5 cellular contexts compared by ENCODE assay signal in genomic region chr1:181045946-181046345, GRCh38. TPM values are rescaled to one million over a fixed set of nuclear protein-coding genes. Genes with fewer than 3 reads are reported as not detected.
DNase-seq lines count a peak whose midpoint lies in the region; ATAC-seq, FAIRE-seq and TF ChIP-seq lines count a peak whose summit lies in the region.
"Not testable (repeated sequence)": the region's sequence is repeated elsewhere in the genome, so short reads cannot be mapped to it uniquely, and the experiment has no call there.

No MANE protein-coding gene starts in this region.

- H4K20me1 ChIP-seq in K562 (replicated peaks; ENCODE audit: control insufficient read depth, insufficient read depth, low read length); HepG2 (ENCODE audit: insufficient read depth, low read length): not testable (repeated sequence)

- not testable (repeated sequence) for H3K9ac ChIP-seq in K562 (ENCODE audit: insufficient read depth in 1 of 2, low read depth in 2 of 2, low read length in 2 of 2); HepG2 (ENCODE audit: insufficient read depth, low read depth, low read length)

- H3K4me1 Mint-ChIP-seq in Caco-2 (ENCODE audit: low read depth, unreplicated experiment) = peaks cover 21% of the 10 kb centered on the region
- peaks cover 38 to 46% of the 10 kb centered on the region in 2 donors for H3K4me1 Mint-ChIP-seq in natural killer cell treated with Interleukin-12 subunit alpha and Interleukin-12 subunit beta and Interleukin-15 and Interleukin-18, amount 100 ng/mL, for 72 hours (ENCODE audit: low read depth in 2 of 2)

- H3K27me3 ChIP-seq in Caco-2 (replicated peaks; ENCODE audit: control insufficient read depth, insufficient read depth, low read length); RWPE2 (ENCODE audit: insufficient read depth, poor library complexity, severe bottlenecking); K562 (ENCODE audit: control insufficient read depth in 2 of 2, insufficient read depth in 2 of 2, low read length in 2 of 2); HepG2 (ENCODE audit: control insufficient read depth in 1 of 2, insufficient read depth in 2 of 2, low read length in 2 of 2): not testable (repeated sequence)

- POLR2A ChIA-PET in Caco-2 (lab: Charles Lee); HepG2 (lab: Yijun Ruan, JAX): not testable (repeated sequence)
- POLR2A ChIA-PET in K562 (lab: Yijun Ruan, JAX) = interaction anchor here (0.7 to 1.6 kb wide), 4 partner anchors 8 to 43 kb away, joined by 3 to 6 read pairs (median 4); partner anchors contain the start of gene IER5

- CTCF ChIA-PET in Caco-2 (lab: Charles Lee); K562 (lab: Yijun Ruan, JAX; ENCODE audit: low intra/inter-chr PET ratio); HepG2 (lab: Yijun Ruan, JAX; ENCODE audit: low intra/inter-chr PET ratio, low total read pairs): not testable (repeated sequence)

- TF ChIP-seq EP300 in K562 (IDR thresholded peaks at IDR 0.05; ENCODE audit: low read length); HepG2 (IDR thresholded peaks at IDR 0.05; ENCODE audit: low read depth in 2 of 2, low read length in 2 of 2); HepG2 (CRISPR knock-in tag; IDR thresholded peaks at IDR 0.05; ENCODE audit: borderline replicate concordance): not testable (repeated sequence)

- H3K36me3 Mint-ChIP-seq in Caco-2 (ENCODE audit: insufficient read depth, unreplicated experiment); natural killer cell treated with Interleukin-12 subunit alpha and Interleukin-12 subunit beta and Interleukin-15 and Interleukin-18, amount 100 ng/mL, for 72 hours: not testable (repeated sequence)

- ATAC-seq in RWPE2 (ENCODE audit: low read depth); K562; HepG2; natural killer cell treated with Interleukin-12 subunit alpha and Interleukin-12 subunit beta and Interleukin-15 and Interleukin-18, amount 100 ng/mL, for 72 hours: not testable (repeated sequence)

- not testable (repeated sequence) for H3K9me3 Mint-ChIP-seq in Caco-2 (ENCODE audit: unreplicated experiment); natural killer cell treated with Interleukin-12 subunit alpha and Interleukin-12 subunit beta and Interleukin-15 and Interleukin-18, amount 100 ng/mL, for 72 hours

- not testable (repeated sequence) for TF ChIP-seq POLR2A in K562 (conservative IDR thresholded peaks at IDR 0.05); HepG2 (IDR thresholded peaks at IDR 0.05; ENCODE audit: insufficient read depth in 1 of 2, low read depth in 2 of 2, low read length in 2 of 2)

- H3K4me3 ChIP-seq in Caco-2 (ENCODE audit: low read depth, low read length); RWPE2 (ENCODE audit: severe bottlenecking); K562; HepG2 (replicated peaks in 1 of 3; ENCODE audit: insufficient read depth in 1 of 3, low read depth in 2 of 3, low read length in 3 of 3): not testable (repeated sequence)

- H3K4me2 ChIP-seq in K562 (ENCODE audit: insufficient read depth, low read length); HepG2 (ENCODE audit: low read depth, low read length): not testable (repeated sequence)

- H3K27ac ChIP-seq in RWPE2 (ENCODE audit: poor library complexity, severe bottlenecking) = peak overlapping the region; percentile 69
- H3K27ac ChIP-seq in K562 (ENCODE audit: extremely low read depth, low read depth, low read length); HepG2 (ENCODE audit: extremely low read length, insufficient read depth, low read length): not testable (repeated sequence)

- not testable (repeated sequence) for H3K36me3 ChIP-seq in Caco-2 (ENCODE audit: control insufficient read depth, insufficient read depth, low read length); RWPE2 (ENCODE audit: low read depth); K562 (ENCODE audit: control insufficient read depth, insufficient read depth, low read length); HepG2 (replicated peaks in 1 of 2; ENCODE audit: control insufficient read depth in 1 of 2, insufficient read depth in 2 of 2, low read length in 2 of 2)

- FAIRE-seq in K562 (lab: Jason Lieb, UNC); HepG2 (lab: Jason Lieb, UNC): not testable (repeated sequence)

- not testable (repeated sequence) for H3K4me3 Mint-ChIP-seq in Caco-2 (ENCODE audit: unreplicated experiment); natural killer cell treated with Interleukin-12 subunit alpha and Interleukin-12 subunit beta and Interleukin-15 and Interleukin-18, amount 100 ng/mL, for 72 hours

- not testable (repeated sequence) for TF ChIP-seq RAD21 in K562 (CRISPR knock-in tag; conservative IDR thresholded peaks at IDR 0.05 in 1 of 2, IDR thresholded peaks at IDR 0.05 in 1 of 2); HepG2 (CRISPR knock-in tag; IDR thresholded peaks at IDR 0.05)

- H3K9me1 ChIP-seq in K562 (ENCODE audit: control insufficient read depth, insufficient read depth, low read length) = not testable (repeated sequence)

- not testable (repeated sequence) for H2AFZ ChIP-seq in K562 (ENCODE audit: low read depth, low read length); HepG2 (ENCODE audit: low read length)

- in situ Hi-C loops in K562 (cut with MboI); HepG2 (cut with HindIII; ENCODE audit: extremely low pct_ligation_motif_present, low pct_unique_long_range_greater_than_20kb): not testable (repeated sequence)

- H3K79me2 ChIP-seq in K562 (ENCODE audit: control insufficient read depth, insufficient read depth, low read length); HepG2 (ENCODE audit: insufficient read depth, low read length): not testable (repeated sequence)

- not testable (repeated sequence) for BruUV-seq in Caco-2 (replicated peaks; lab: Mats Ljungman, UMichigan); K562 (replicated peaks; lab: Mats Ljungman, UMichigan); HepG2 (replicated peaks; lab: Mats Ljungman, UMichigan)

- peak overlapping the region; percentile 26 for H3K27ac Mint-ChIP-seq in Caco-2 (ENCODE audit: unreplicated experiment)
- peak overlapping the region; percentile 45 to 65 for H3K27ac Mint-ChIP-seq in natural killer cell treated with Interleukin-12 subunit alpha and Interleukin-12 subunit beta and Interleukin-15 and Interleukin-18, amount 100 ng/mL, for 72 hours

- not testable (repeated sequence) for TF ChIP-seq CTCF in Caco-2 (IDR thresholded peaks at IDR 0.05; ENCODE audit: insufficient read depth in 1 of 2, low read depth in 1 of 2, low read length in 1 of 2, severe bottlenecking in 1 of 2, unreplicated experiment in 1 of 2); RWPE2 (IDR thresholded peaks at IDR 0.05; ENCODE audit: poor library complexity, severe bottlenecking); K562 (IDR thresholded peaks at IDR 0.05 in 2 of 3, conservative IDR thresholded peaks at IDR 0.05 in 1 of 3; ENCODE audit: insufficient read depth in 2 of 3, low read depth in 1 of 3, low read length in 3 of 3); HepG2 (CRISPR knock-in tag; IDR thresholded peaks at IDR 0.05)

- DNase-seq in Caco-2; RWPE2 (ENCODE audit: low spot score); K562 (ENCODE audit: extremely low read depth in 1 of 4, low spot score in 3 of 4); HepG2 (ENCODE audit: low spot score); natural killer cell treated with Interleukin-12 subunit alpha and Interleukin-12 subunit beta and Interleukin-15 and Interleukin-18, amount 100 ng/mL, for 72 hours (ENCODE audit: low spot score): not testable (repeated sequence)

- WGBS in K562 (ENCODE audit: insufficient coverage, low coverage, missing lambda C conversion rate) = 89% methylated on average over 17 of the region's 22 CpGs
- 95% methylated on average over 8 of the region's 22 CpGs for WGBS in HepG2 (ENCODE audit: low lambda C conversion rate)

- H3K27me3 Mint-ChIP-seq in Caco-2 (ENCODE audit: insufficient read depth, unreplicated experiment); natural killer cell treated with Interleukin-12 subunit alpha and Interleukin-12 subunit beta and Interleukin-15 and Interleukin-18, amount 100 ng/mL, for 72 hours: not testable (repeated sequence)

- intact Hi-C loops in Caco-2 (cut with micrococcal nuclease; ENCODE audit: unreplicated experiment); K562 (cut with micrococcal nuclease); HepG2 (cut with micrococcal nuclease; ENCODE audit: unreplicated experiment): not testable (repeated sequence)

- H3K4me1 ChIP-seq in Caco-2 = peaks cover 26% of the 10 kb centered on the region
- H3K4me1 ChIP-seq in RWPE2 (ENCODE audit: insufficient read depth, poor library complexity, severe bottlenecking) = peaks cover 30% of the 10 kb centered on the region
- H3K4me1 ChIP-seq in K562 (replicated peaks in 1 of 2; ENCODE audit: control insufficient read depth in 2 of 2, insufficient read depth in 2 of 2, low read length in 2 of 2) = not testable (repeated sequence)
- peaks cover 42% of the 10 kb centered on the region for H3K4me1 ChIP-seq in HepG2 (ENCODE audit: insufficient read depth, low read length)

- not testable (repeated sequence) for H3K9me3 ChIP-seq in Caco-2; RWPE2 (ENCODE audit: severe bottlenecking); K562 (replicated peaks; ENCODE audit: control insufficient read depth, insufficient read depth, low read depth, low read length); HepG2 (ENCODE audit: low read length)

RNA-seq across cellular contexts. Expression of gene MR1, which starts 12.2 kb away (rescaled TPM):
- total RNA-seq in Caco-2 (2022) (2.4 and 2.5 TPM in 2 replicates), K562 (2014; rRNA removed) (8.7 and 9.7 TPM in 2 replicates), K562 (2014; rRNA removed; fragmentation: Illumina TruSeq; extraction: Trizol) (13.6 and 17.0 TPM in 2 replicates), K562 (2015; rRNA removed; fragmentation: Illumina TruSeq; extraction: Trizol) (14.1 and 17.1 TPM in 2 replicates), K562 (2021) (9.7 and 10.4 TPM in 2 replicates), HepG2 (2016; rRNA removed; fragmentation: Illumina TruSeq; extraction: Trizol) (6.6 and 10.4 TPM in 2 replicates)
- 22.3 and 22.5 TPM in 2 replicates for total RNA-seq in K562 (2011; cell fraction: chromatin; rRNA removed; ENCODE audit: low replicate concordance)
- 18.4 and 20.3 TPM in 2 replicates for total RNA-seq in K562 (2011; cell fraction: nucleolus; rRNA removed)
- total RNA-seq in K562 (2011; cell fraction: nucleoplasm; rRNA removed) = 21.1 and 25.2 TPM in 2 replicates
- polyA plus RNA-seq in K562 (2011; rRNA removed) (13.1 and 21.7 TPM in 2 replicates), K562 (2014; fragmentation: Illumina TruSeq; extraction: Trizol) (16.9 and 18.5 TPM in 2 replicates), K562 (2014; fragmentation: Nextera tagmentation; extraction: Ambion mirVana) (10 to 100 TPM; 15.6 to 19.8 TPM), K562 (2014; rRNA removed) (11.3 and 11.9 TPM in 2 replicates), HepG2 (2011; rRNA removed) (7.7 and 11.4 TPM in 2 replicates)
- 10.9 and 14.9 TPM in 2 replicates for polyA plus RNA-seq in K562 (2011; cell fraction: cytosol; rRNA removed)
- polyA plus RNA-seq in K562 (2011; cell fraction: nucleus; rRNA removed) = 6.1 and 10.3 TPM in 2 replicates
- polyA plus RNA-seq in K562 (2012) = 12.3 and 24.7 TPM in 2 replicates
- polyA minus RNA-seq in K562 (2011; rRNA and poly(A)+ RNA removed) = 9.1 and 12.0 TPM in 2 replicates
- polyA minus RNA-seq in K562 (2011; cell fraction: cytosol; rRNA and poly(A)+ RNA removed) = 2.0 and 7.4 TPM in 2 replicates
- polyA minus RNA-seq in K562 (2011; cell fraction: nucleus; rRNA and poly(A)+ RNA removed) = 6.5 and 6.6 TPM in 2 replicates
- 0.79 and 0.91 TPM in 2 replicates for total RNA-seq in HepG2 (2016; cell fraction: cytosol; rRNA removed; fragmentation: Illumina TruSeq; extraction: Trizol; ENCODE audit: low read depth)
- total RNA-seq in HepG2 (2016; cell fraction: insoluble cytoplasmic fraction; rRNA removed; fragmentation: Illumina TruSeq; extraction: Trizol) = 8.2 and 11.7 TPM in 2 replicates
- 3.1 and 3.4 TPM in 2 replicates for total RNA-seq in HepG2 (2016; cell fraction: membrane; rRNA removed; fragmentation: Illumina TruSeq; extraction: Trizol)
- 8.7 and 10.3 TPM in 2 replicates for total RNA-seq in HepG2 (2016; cell fraction: nucleus; rRNA removed; fragmentation: Illumina TruSeq; extraction: Trizol)
- polyA plus RNA-seq in HepG2 (2011; cell fraction: cytosol; rRNA removed) = 5.9 and 9.6 TPM in 2 replicates
- polyA plus RNA-seq in HepG2 (2011; cell fraction: nucleus; rRNA removed) = 3.1 and 3.5 TPM in 2 replicates
- 6.1 and 6.7 TPM in 2 replicates for polyA plus RNA-seq in HepG2 (2012)
- 0.89 and 1.2 TPM in 2 replicates for polyA plus RNA-seq in HepG2 (2016; cell fraction: cytosol; fragmentation: Illumina TruSeq; extraction: Trizol; ENCODE audit: low read depth)
- polyA plus RNA-seq in HepG2 (2016; cell fraction: insoluble cytoplasmic fraction; fragmentation: Illumina TruSeq; extraction: Trizol; ENCODE audit: low read depth) = 9.1 and 9.3 TPM in 2 replicates
- polyA plus RNA-seq in HepG2 (2016; cell fraction: membrane; fragmentation: Illumina TruSeq; extraction: Trizol; ENCODE audit: low read depth) = 2.4 and 3.2 TPM in 2 replicates
- 14.0 and 15.8 TPM in 2 replicates for polyA plus RNA-seq in HepG2 (2016; cell fraction: nucleus; fragmentation: Illumina TruSeq; extraction: Trizol; ENCODE audit: insufficient read depth, low read depth)
- polyA minus RNA-seq in HepG2 (2011; rRNA and poly(A)+ RNA removed; ENCODE audit: low replicate concordance) = 9.4 and 15.8 TPM in 2 replicates
- polyA minus RNA-seq in HepG2 (2011; cell fraction: cytosol; rRNA and poly(A)+ RNA removed) = 5.4 and 6.8 TPM in 2 replicates
- polyA minus RNA-seq in HepG2 (2011; cell fraction: nucleus; rRNA and poly(A)+ RNA removed) = 4.5 and 7.8 TPM in 2 replicates
- total RNA-seq in natural killer cell treated with Interleukin-12 subunit alpha and Interleukin-12 subunit beta and Interleukin-15 and Interleukin-18, amount 100 ng/mL, for 72 hours = 10 to 100 TPM; 26.9 to 70.4 TPM

RNA-seq across cellular contexts. Expression of gene STX6, which starts 23.3 kb away (rescaled TPM):
- total RNA-seq in Caco-2 (2022) (20.5 TPM in 2 replicates), K562 (2014; rRNA removed) (13.5 and 14.7 TPM in 2 replicates), K562 (2014; rRNA removed; fragmentation: Illumina TruSeq; extraction: Trizol) (14.2 and 14.7 TPM in 2 replicates), K562 (2015; rRNA removed; fragmentation: Illumina TruSeq; extraction: Trizol) (11.5 and 12.9 TPM in 2 replicates), K562 (2021) (11.9 and 13.0 TPM in 2 replicates), HepG2 (2016; rRNA removed; fragmentation: Illumina TruSeq; extraction: Trizol) (15.0 and 18.3 TPM in 2 replicates)
- total RNA-seq in K562 (2011; cell fraction: chromatin; rRNA removed; ENCODE audit: low replicate concordance) = 27.8 and 49.3 TPM in 2 replicates
- total RNA-seq in K562 (2011; cell fraction: nucleolus; rRNA removed) = 14.2 and 15.1 TPM in 2 replicates
- total RNA-seq in K562 (2011; cell fraction: nucleoplasm; rRNA removed) = 33.1 and 59.3 TPM in 2 replicates
- polyA plus RNA-seq in K562 (2011; rRNA removed) (11.4 and 16.2 TPM in 2 replicates), K562 (2014; fragmentation: Illumina TruSeq; extraction: Trizol) (10.5 and 10.8 TPM in 2 replicates), K562 (2014; fragmentation: Nextera tagmentation; extraction: Ambion mirVana) (1 to 10 TPM; 2.5 to 2.8 TPM), K562 (2014; rRNA removed) (12.1 and 12.3 TPM in 2 replicates), HepG2 (2011; rRNA removed) (10.3 and 10.8 TPM in 2 replicates)
- polyA plus RNA-seq in K562 (2011; cell fraction: cytosol; rRNA removed) = 7.9 and 8.7 TPM in 2 replicates
- polyA plus RNA-seq in K562 (2011; cell fraction: nucleus; rRNA removed) = 11.6 and 12.0 TPM in 2 replicates
- polyA plus RNA-seq in K562 (2012) = 7.4 and 9.2 TPM in 2 replicates
- polyA minus RNA-seq in K562 (2011; rRNA and poly(A)+ RNA removed) = 21.1 and 24.9 TPM in 2 replicates
- polyA minus RNA-seq in K562 (2011; cell fraction: cytosol; rRNA and poly(A)+ RNA removed) = 6.6 and 8.4 TPM in 2 replicates
- polyA minus RNA-seq in K562 (2011; cell fraction: nucleus; rRNA and poly(A)+ RNA removed) = 12.9 and 19.1 TPM in 2 replicates
- total RNA-seq in HepG2 (2016; cell fraction: cytosol; rRNA removed; fragmentation: Illumina TruSeq; extraction: Trizol; ENCODE audit: low read depth) = 6.2 and 6.8 TPM in 2 replicates
- total RNA-seq in HepG2 (2016; cell fraction: insoluble cytoplasmic fraction; rRNA removed; fragmentation: Illumina TruSeq; extraction: Trizol) = 14.9 and 17.4 TPM in 2 replicates
- 8.4 and 9.3 TPM in 2 replicates for total RNA-seq in HepG2 (2016; cell fraction: membrane; rRNA removed; fragmentation: Illumina TruSeq; extraction: Trizol)
- 13.8 and 18.3 TPM in 2 replicates for total RNA-seq in HepG2 (2016; cell fraction: nucleus; rRNA removed; fragmentation: Illumina TruSeq; extraction: Trizol)
- polyA plus RNA-seq in HepG2 (2011; cell fraction: cytosol; rRNA removed) = 7.7 and 9.5 TPM in 2 replicates
- 8.6 and 9.4 TPM in 2 replicates for polyA plus RNA-seq in HepG2 (2011; cell fraction: nucleus; rRNA removed)
- 9.4 and 10.8 TPM in 2 replicates for polyA plus RNA-seq in HepG2 (2012)
- 1.1 and 1.4 TPM in 2 replicates for polyA plus RNA-seq in HepG2 (2016; cell fraction: cytosol; fragmentation: Illumina TruSeq; extraction: Trizol; ENCODE audit: low read depth)
- 17.0 and 18.4 TPM in 2 replicates for polyA plus RNA-seq in HepG2 (2016; cell fraction: insoluble cytoplasmic fraction; fragmentation: Illumina TruSeq; extraction: Trizol; ENCODE audit: low read depth)
- polyA plus RNA-seq in HepG2 (2016; cell fraction: membrane; fragmentation: Illumina TruSeq; extraction: Trizol; ENCODE audit: low read depth) = 3.7 and 4.0 TPM in 2 replicates
- polyA plus RNA-seq in HepG2 (2016; cell fraction: nucleus; fragmentation: Illumina TruSeq; extraction: Trizol; ENCODE audit: insufficient read depth, low read depth) = 12.1 and 14.3 TPM in 2 replicates
- 19.3 and 24.5 TPM in 2 replicates for polyA minus RNA-seq in HepG2 (2011; rRNA and poly(A)+ RNA removed; ENCODE audit: low replicate concordance)
- 9.0 and 10.3 TPM in 2 replicates for polyA minus RNA-seq in HepG2 (2011; cell fraction: cytosol; rRNA and poly(A)+ RNA removed)
- 27.7 and 29.1 TPM in 2 replicates for polyA minus RNA-seq in HepG2 (2011; cell fraction: nucleus; rRNA and poly(A)+ RNA removed)
- total RNA-seq in natural killer cell treated with Interleukin-12 subunit alpha and Interleukin-12 subunit beta and Interleukin-15 and Interleukin-18, amount 100 ng/mL, for 72 hours = 10 to 100 TPM; 25.0 to 26.2 TPM

RNA-seq across cellular contexts. Expression of gene IER5, which starts 42.6 kb away (rescaled TPM):
- total RNA-seq in Caco-2 (2022) = 8.6 and 9.4 TPM in 2 replicates
- 21.5 and 24.6 TPM in 2 replicates for total RNA-seq in K562 (2011; cell fraction: chromatin; rRNA removed; ENCODE audit: low replicate concordance)
- 27.5 and 31.9 TPM in 2 replicates for total RNA-seq in K562 (2011; cell fraction: nucleolus; rRNA removed)
- total RNA-seq in K562 (2011; cell fraction: nucleoplasm; rRNA removed) = 26.3 and 27.0 TPM in 2 replicates
- total RNA-seq in K562 (2014; rRNA removed) = 32.1 and 33.1 TPM in 2 replicates
- total RNA-seq in K562 (2014; rRNA removed; fragmentation: Illumina TruSeq; extraction: Trizol) = 9.9 and 10.9 TPM in 2 replicates
- 14.1 and 14.6 TPM in 2 replicates for total RNA-seq in K562 (2015; rRNA removed; fragmentation: Illumina TruSeq; extraction: Trizol)
- total RNA-seq in K562 (2021) = 29.8 and 30.4 TPM in 2 replicates
- polyA plus RNA-seq in K562 (2011; rRNA removed) = 11.5 and 13.9 TPM in 2 replicates
- 9.5 and 16.6 TPM in 2 replicates for polyA plus RNA-seq in K562 (2011; cell fraction: cytosol; rRNA removed)
- 19.1 and 21.0 TPM in 2 replicates for polyA plus RNA-seq in K562 (2011; cell fraction: nucleus; rRNA removed)
- 18.7 and 22.8 TPM in 2 replicates for polyA plus RNA-seq in K562 (2012)
- 12.0 and 12.6 TPM in 2 replicates for polyA plus RNA-seq in K562 (2014; fragmentation: Illumina TruSeq; extraction: Trizol)
- 1 to 10 TPM; 2.4 to 2.5 TPM for polyA plus RNA-seq in K562 (2014; fragmentation: Nextera tagmentation; extraction: Ambion mirVana)
- polyA plus RNA-seq in K562 (2014; rRNA removed) = 25.0 and 25.7 TPM in 2 replicates
- polyA minus RNA-seq in K562 (2011; rRNA and poly(A)+ RNA removed) = 10.3 and 13.4 TPM in 2 replicates
- polyA minus RNA-seq in K562 (2011; cell fraction: cytosol; rRNA and poly(A)+ RNA removed) = 12.1 and 13.3 TPM in 2 replicates
- polyA minus RNA-seq in K562 (2011; cell fraction: nucleus; rRNA and poly(A)+ RNA removed) = 21.1 and 33.3 TPM in 2 replicates
- 3.0 and 3.5 TPM in 2 replicates for total RNA-seq in HepG2 (2016; rRNA removed; fragmentation: Illumina TruSeq; extraction: Trizol)
- 0.71 and 0.81 TPM in 2 replicates for total RNA-seq in HepG2 (2016; cell fraction: cytosol; rRNA removed; fragmentation: Illumina TruSeq; extraction: Trizol; ENCODE audit: low read depth)
- 2.3 and 3.4 TPM in 2 replicates for total RNA-seq in HepG2 (2016; cell fraction: insoluble cytoplasmic fraction; rRNA removed; fragmentation: Illumina TruSeq; extraction: Trizol)
- 2.1 and 2.2 TPM in 2 replicates for total RNA-seq in HepG2 (2016; cell fraction: membrane; rRNA removed; fragmentation: Illumina TruSeq; extraction: Trizol)
- 3.7 and 4.2 TPM in 2 replicates for total RNA-seq in HepG2 (2016; cell fraction: nucleus; rRNA removed; fragmentation: Illumina TruSeq; extraction: Trizol)
- polyA plus RNA-seq in HepG2 (2011; rRNA removed) = 2.5 and 3.1 TPM in 2 replicates
- polyA plus RNA-seq in HepG2 (2011; cell fraction: cytosol; rRNA removed) = 2.4 and 2.6 TPM in 2 replicates
- polyA plus RNA-seq in HepG2 (2011; cell fraction: nucleus; rRNA removed) = 4.5 and 4.9 TPM in 2 replicates
- 1.8 and 2.7 TPM in 2 replicates for polyA plus RNA-seq in HepG2 (2012)
- polyA plus RNA-seq in HepG2 (2016; cell fraction: cytosol; fragmentation: Illumina TruSeq; extraction: Trizol; ENCODE audit: low read depth) = 0.26 TPM in 2 replicates
- polyA plus RNA-seq in HepG2 (2016; cell fraction: insoluble cytoplasmic fraction; fragmentation: Illumina TruSeq; extraction: Trizol; ENCODE audit: low read depth) = 1.9 TPM in 2 replicates
- 0.66 and 0.70 TPM in 2 replicates for polyA plus RNA-seq in HepG2 (2016; cell fraction: membrane; fragmentation: Illumina TruSeq; extraction: Trizol; ENCODE audit: low read depth)
- polyA plus RNA-seq in HepG2 (2016; cell fraction: nucleus; fragmentation: Illumina TruSeq; extraction: Trizol; ENCODE audit: insufficient read depth, low read depth) = 3.4 and 3.9 TPM in 2 replicates
- polyA minus RNA-seq in HepG2 (2011; rRNA and poly(A)+ RNA removed; ENCODE audit: low replicate concordance) = 4.2 and 7.4 TPM in 2 replicates
- polyA minus RNA-seq in HepG2 (2011; cell fraction: cytosol; rRNA and poly(A)+ RNA removed) = 2.6 TPM in 2 replicates
- polyA minus RNA-seq in HepG2 (2011; cell fraction: nucleus; rRNA and poly(A)+ RNA removed) = 5.2 and 7.2 TPM in 2 replicates
- 10 to 100 TPM; 57.1 to 91.7 TPM for total RNA-seq in natural killer cell treated with Interleukin-12 subunit alpha and Interleukin-12 subunit beta and Interleukin-15 and Interleukin-18, amount 100 ng/mL, for 72 hours
